In the genomic region with DNA sequence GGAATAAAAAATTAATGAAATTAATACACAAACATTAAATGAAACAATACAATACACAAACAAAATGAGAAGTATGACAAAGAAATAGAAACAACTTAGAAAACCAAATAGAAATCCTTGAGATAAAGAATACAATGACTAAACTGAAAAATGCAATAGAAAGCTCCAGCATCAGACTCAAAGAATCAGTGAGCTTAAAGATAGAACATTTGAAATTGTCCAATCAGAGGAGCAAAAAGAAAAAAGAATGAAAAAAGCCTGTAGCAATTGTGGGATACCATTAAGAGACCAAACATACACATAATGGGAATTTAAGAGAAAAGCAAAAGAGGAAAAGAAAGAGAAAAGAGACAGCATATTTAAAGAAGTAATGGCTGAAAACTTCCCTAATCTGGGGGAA, we compare ENCODE assay signal across 3 cellular contexts.
TF ChIP-seq lines count a peak whose summit lies in the region.

No MANE protein-coding gene starts in this region.

TF ChIP-seq in HepG2, 621 proteins besides CTCF, POLR2A, EP300 and RAD21:
- TF ChIP-seq HNF4A (CRISPR knock-in tag; IDR thresholded peaks at IDR 0.05): no peak
- TF ChIP-seq ZNF160 (CRISPR knock-in tag; IDR thresholded peaks at IDR 0.05): peak; percentile 92

TF ChIP-seq in HCT116, 20 proteins besides CTCF, POLR2A, EP300 and RAD21:
- TF ChIP-seq CEBPB (IDR thresholded peaks at IDR 0.05; ENCODE audit: low read depth) (no peak), CBX3 (IDR thresholded peaks at IDR 0.05; ENCODE audit: low read depth) (peak; percentile 47; the same call in 1 of the 2 replicates)

TF ChIP-seq in K562, 482 proteins besides CTCF, POLR2A, EP300 and RAD21:
- TF ChIP-seq TRIM28 (IDR thresholded peaks at IDR 0.05) (peak; percentile 37; the same call in 1 of the 2 replicates), HDAC2 (IDR thresholded peaks at IDR 0.05) (no peak)
